ENCODE assay signal across 8 cellular contexts in genomic region chr19:1860133-1860775, GRCh38. TPM values are rescaled to one million over a fixed set of nuclear protein-coding genes. Genes with fewer than 3 reads are reported as not detected.
DNase-seq lines count a peak whose midpoint lies in the region; ATAC-seq and TF ChIP-seq lines count a peak whose summit lies in the region.

No MANE protein-coding gene starts in this region.

- H3K4me1 ChIP-seq in heart left ventricle, result peaks cover 2 to 85% (median 61%) of the 10 kb centered on the region in 12 donors
- peaks cover 34 to 64% of the 10 kb centered on the region in 2 donors for H3K4me1 ChIP-seq in thyroid gland

- WGBS in heart left ventricle, 4 donors, result 41 to 57% (median 42%) methylated on average over 9 to 27 of the region's 27 CpGs
- WGBS in thyroid gland, 2 donors, result 27% methylated on average over 19 of the region's 27 CpGs; no CpG with 5 or more reads in 1 of the 2 donors

- H3K36me3 ChIP-seq in heart left ventricle (no peaks in the 10 kb centered on the region), thyroid gland (no peaks in the 10 kb centered on the region)

- peak in 4 of 5 donors; percentile 68 to 78 (median 68) for DNase-seq in heart left ventricle
- no peak for DNase-seq in Right ventricle myocardium inferior (ENCODE audit: missing footprints)
- peak; percentile 59 for DNase-seq in SK-N-DZ (ENCODE audit: low spot score)
- DNase-seq in cardiac fibroblast (ENCODE audit: low read depth in 2 of 2), result peak; percentile 78 to 90
- peak; percentile 97 for DNase-seq in left kidney (ENCODE audit: low read depth, low spot score)
- peak; percentile 50 to 73 for DNase-seq in thyroid gland
- no peak for DNase-seq in NCI-H146 treated with DMSO at 0.1 percent for 48 hours (lab: John Stamatoyannopoulos, UW; ENCODE audit: unreplicated experiment)
- DNase-seq in SHP77 treated with DMSO at 0.1 percent for 48 hours (lab: John Stamatoyannopoulos, UW), result no peak

- H3K27me3 ChIP-seq in heart left ventricle (no peaks in the 10 kb centered on the region), thyroid gland (no peaks in the 10 kb centered on the region)

- H3K27ac ChIP-seq in heart left ventricle (peak overlapping the region in 7 of 12 donors; percentile 13 to 86 (median 24)), thyroid gland (no peak overlapping the region)

- no peak for ATAC-seq in heart left ventricle
- no peak for ATAC-seq in Right ventricle myocardium inferior

- intact Hi-C loops in heart left ventricle (cut with DNase I), result loop anchor here in 1 of 10 donors (10.0 kb wide), 1 partner anchor 205 kb away; no protein-coding TSS in a partner anchor
- intact Hi-C loops in Right ventricle myocardium inferior (cut with DNase I), result no loop called here
- intact Hi-C loops in thyroid gland (cut with DNase I), result no loop called here

- TF ChIP-seq CTCF in heart left ventricle (IDR thresholded peaks at IDR 0.05), result no peak
- no peak for TF ChIP-seq CTCF in cardiac fibroblast (IDR thresholded peaks at IDR 0.05; ENCODE audit: low read depth, low read length)
- TF ChIP-seq CTCF in thyroid gland (IDR thresholded peaks at IDR 0.05), result no peak

- H3K4me3 ChIP-seq in heart left ventricle (peak overlapping the region in 2 of 12 donors; percentile 15 to 21), cardiac fibroblast (replicated peaks in 1 of 2; ENCODE audit: low read depth in 2 of 2, low read length in 2 of 2) (peak overlapping the region; percentile 85 to 88), thyroid gland (replicated peaks in 1 of 3) (no peak overlapping the region)

- H3K9me3 ChIP-seq in heart left ventricle (no peaks in the 10 kb centered on the region), thyroid gland (no peaks in the 10 kb centered on the region)

- no peak for TF ChIP-seq POLR2A in heart left ventricle (IDR thresholded peaks at IDR 0.05)
- TF ChIP-seq POLR2A in thyroid gland (IDR thresholded peaks at IDR 0.05), result no peak

RNA-seq across cellular contexts. Expression of gene KLF16, which starts 3.1 kb away (rescaled TPM):
- total RNA-seq in heart left ventricle (10 to 100 TPM in 4 of 9 donors, 1 to 10 TPM in 5; 2.9 to 19.7 (median 9.2) TPM), Right ventricle myocardium inferior (11.0 TPM), thyroid gland (1 to 10 TPM; 1.8 to 6.4 (median 3.4) TPM)
- 10 to 100 TPM in 1 of 2 donors, 1 to 10 TPM in 1; 3.5 to 10.2 TPM for polyA plus RNA-seq in heart left ventricle
- 12.8 and 16.7 TPM in 2 replicates for polyA plus RNA-seq in SK-N-DZ (2014; cell fraction: cytosol; rRNA removed)
- polyA plus RNA-seq in SK-N-DZ (2014; cell fraction: nucleus; rRNA removed), result 11.0 and 15.3 TPM in 2 replicates

RNA-seq across cellular contexts. Expression of gene REXO1, which starts 12.0 kb away (rescaled TPM):
- total RNA-seq in heart left ventricle, result 10 to 100 TPM; 13.2 to 22.4 (median 16.5) TPM
- polyA plus RNA-seq in heart left ventricle, result 10 to 100 TPM; 16.3 to 16.4 TPM
- 17.8 TPM for total RNA-seq in Right ventricle myocardium inferior
- 10.7 and 12.7 TPM in 2 replicates for polyA plus RNA-seq in SK-N-DZ (2014; cell fraction: cytosol; rRNA removed)
- polyA plus RNA-seq in SK-N-DZ (2014; cell fraction: nucleus; rRNA removed), result 16.6 and 69.5 TPM in 2 replicates
- total RNA-seq in thyroid gland, result 10 to 100 TPM; 14.0 to 21.8 (median 17.2) TPM

RNA-seq across cellular contexts. Expression of gene ABHD17A, which starts 25.0 kb away (rescaled TPM):
- total RNA-seq in heart left ventricle (100 to 1,000 TPM in 2 of 9 donors, 10 to 100 TPM in 7; 48.5 to 121 (median 52.0) TPM), Right ventricle myocardium inferior (61.5 TPM), thyroid gland (100 to 1,000 TPM in 1 of 4 donors, 10 to 100 TPM in 3; 86.8 to 134 (median 91.4) TPM)
- polyA plus RNA-seq in heart left ventricle, result 100 to 1,000 TPM in 1 of 2 donors, 10 to 100 TPM in 1; 64.1 to 116 TPM
- polyA plus RNA-seq in SK-N-DZ (2014; cell fraction: cytosol; rRNA removed), result 73.8 and 89.9 TPM in 2 replicates
- polyA plus RNA-seq in SK-N-DZ (2014; cell fraction: nucleus; rRNA removed), result 197 and 240 TPM in 2 replicates

RNA-seq across cellular contexts. Expression of gene ADAT3, which starts 44.9 kb away (rescaled TPM):
- 1 to 10 TPM; 1.2 to 5.1 (median 1.9) TPM for total RNA-seq in heart left ventricle
- 1 to 10 TPM; 1.6 to 3.1 TPM for polyA plus RNA-seq in heart left ventricle
- total RNA-seq in Right ventricle myocardium inferior, result 1.6 TPM
- 6.3 and 9.5 TPM in 2 replicates for polyA plus RNA-seq in SK-N-DZ (2014; cell fraction: cytosol; rRNA removed)
- 6.1 and 7.3 TPM in 2 replicates for polyA plus RNA-seq in SK-N-DZ (2014; cell fraction: nucleus; rRNA removed)
- 10 to 100 TPM in 2 of 4 donors, 1 to 10 TPM in 2; 4.0 to 14.6 (median 8.3) TPM for total RNA-seq in thyroid gland

RNA-seq across cellular contexts. Expression of gene SCAMP4, which starts 44.9 kb away (rescaled TPM):
- total RNA-seq in heart left ventricle (10 to 100 TPM; 13.5 to 38.8 (median 19.1) TPM), Right ventricle myocardium inferior (17.9 TPM), thyroid gland (100 to 1,000 TPM in 3 of 4 donors, 10 to 100 TPM in 1; 69.5 to 269 (median 137) TPM)
- polyA plus RNA-seq in heart left ventricle, result 10 to 100 TPM; 15.4 to 28.3 TPM
- 48.3 and 92.0 TPM in 2 replicates for polyA plus RNA-seq in SK-N-DZ (2014; cell fraction: cytosol; rRNA removed)
- 30.7 and 30.8 TPM in 2 replicates for polyA plus RNA-seq in SK-N-DZ (2014; cell fraction: nucleus; rRNA removed)

Comparison
In these comparisons a context has a peak if more than half of its experiments do, and no peak if none do; other contexts are left out.
1. DNase-seq: peak in heart left ventricle (4 of 5), SK-N-DZ (single experiment), cardiac fibroblast (2 of 2), left kidney (single experiment) and thyroid gland (2 of 2); none in Right ventricle myocardium inferior (single experiment), NCI-H146 treated with DMSO at 0.1 percent for 48 hours (single experiment) and SHP77 treated with DMSO at 0.1 percent for 48 hours (single experiment).
2. H3K27ac ChIP-seq: peak in heart left ventricle (7 of 12); none in thyroid gland (0 of 3).
3. H3K4me3 ChIP-seq: peak in cardiac fibroblast (2 of 2); none in thyroid gland (0 of 3).